ENCODE assay signal across 21 cellular contexts in genomic region chr22:20852076-20852475, GRCh38. TPM values are rescaled to one million over a fixed set of nuclear protein-coding genes. Genes with fewer than 3 reads are reported as not detected.
DNase-seq lines count a peak whose midpoint lies in the region; ATAC-seq, FAIRE-seq and TF ChIP-seq lines count a peak whose summit lies in the region.
"Had no signal": no experiment of that assay in that cellular context is flagged by ENCODE, and none has a peak within 500 bp of the region (broad histone marks: within the 10 kb centered on the region; RNA-seq: fewer than 3 reads in every experiment).

No MANE protein-coding gene starts in this region.

- no peak overlapping the region for H4K8ac ChIP-seq in neuronal stem cell (ENCODE audit: low read depth, low read length)

- no peak for TF ChIP-seq EP300 in HepG2 (IDR thresholded peaks at IDR 0.05; ENCODE audit: low read depth in 2 of 2, low read length in 2 of 2)
- no peak for TF ChIP-seq EP300 in HepG2 (CRISPR knock-in tag; IDR thresholded peaks at IDR 0.05; ENCODE audit: borderline replicate concordance)

- no peak overlapping the region for H3K23ac ChIP-seq in neuronal stem cell (ENCODE audit: low read depth, low read length, poor library complexity)

- H2BK120ac ChIP-seq in neuronal stem cell (ENCODE audit: low read depth, low read length) = no peak overlapping the region

- CTCF ChIA-PET in CD8-positive, alpha-beta T cell (lab: Charles Lee) = no interaction called here
- CTCF ChIA-PET in HepG2 (lab: Yijun Ruan, JAX; ENCODE audit: low intra/inter-chr PET ratio, low total read pairs) = no interaction called here

- no peak overlapping the region for H4K91ac ChIP-seq in neuronal stem cell (ENCODE audit: low read depth, low read length, poor library complexity)

- H3K36me3 ChIP-seq in BLaER1 = no peaks in the 10 kb centered on the region
- no peaks in the 10 kb centered on the region for H3K36me3 ChIP-seq in CD8-positive, alpha-beta T cell (ENCODE audit: insufficient read depth, low read length)
- H3K36me3 ChIP-seq in HepG2 (replicated peaks in 1 of 2; ENCODE audit: control insufficient read depth in 1 of 2, insufficient read depth in 2 of 2, low read length in 2 of 2) = no peaks in the 10 kb centered on the region
- H3K36me3 ChIP-seq in neuronal stem cell (replicated peaks in 1 of 2; ENCODE audit: control insufficient read depth in 2 of 2, insufficient read depth in 2 of 2, low read length in 2 of 2) = no peaks in the 10 kb centered on the region
- no peaks in the 10 kb centered on the region for H3K36me3 ChIP-seq in tibial artery
- H3K36me3 ChIP-seq: esophagus muscularis mucosa, lower lobe of right lung had no signal

- FAIRE-seq in HepG2 (lab: Jason Lieb, UNC) = no peak
- FAIRE-seq: astrocyte, H1 had no signal

- H3K4me2 ChIP-seq in BLaER1 = peak overlapping the region; percentile 51
- H3K4me2 ChIP-seq in HepG2 (ENCODE audit: low read depth, low read length) = no peak overlapping the region
- no peak overlapping the region for H3K4me2 ChIP-seq in neuronal stem cell (ENCODE audit: insufficient read depth, low read length, poor library complexity, severe bottlenecking)

- H3K4me1 Mint-ChIP-seq in CD8-positive, alpha-beta T cell (ENCODE audit: low read depth) = peaks cover 58% of the 10 kb centered on the region

- H3K36me3 Mint-ChIP-seq in CD8-positive, alpha-beta T cell = peaks cover 8% of the 10 kb centered on the region
- H3K36me3 Mint-ChIP-seq: activated naive CD4-positive, alpha-beta T cell treated with anti-CD3 and anti-CD28 coated beads, Interleukin-2, amount 50 U/mL, for 72 hours had no signal

- H3K27me3 Mint-ChIP-seq in CD8-positive, alpha-beta T cell (ENCODE audit: low read depth) = no peaks in the 10 kb centered on the region

- H3K27ac Mint-ChIP-seq in CD8-positive, alpha-beta T cell = peak overlapping the region; percentile 37
- H3K27ac Mint-ChIP-seq: activated naive CD4-positive, alpha-beta T cell treated with anti-CD3 and anti-CD28 coated beads, Interleukin-2, amount 50 U/mL, for 72 hours had no signal

- 82% methylated on average over 4 of the region's 4 CpGs for WGBS in HepG2 (ENCODE audit: low lambda C conversion rate)
- no CpG with 5 or more reads among the region's 4 CpGs for WGBS in neuronal stem cell (ENCODE audit: extremely low coverage in 2 of 2, insufficient read length in 2 of 2, insufficient replicate concordance in 1 of 2), 2 donors

- intact Hi-C loops in CD8-positive, alpha-beta T cell (cut with DNase I, micrococcal nuclease) = loop anchor here in 1 of 2 experiments (2.0 kb wide), 1 partner anchor 21 kb away; no protein-coding TSS in a partner anchor
- intact Hi-C loops in HepG2 (cut with micrococcal nuclease; ENCODE audit: unreplicated experiment) = no loop called here
- intact Hi-C loops in tibial artery (cut with DNase I; ENCODE audit: low total_unique reads) = no loop called here

- no peak overlapping the region for H3K18ac ChIP-seq in neuronal stem cell (ENCODE audit: low read length)

- H2AFZ ChIP-seq in HepG2 (ENCODE audit: low read length) (no peak overlapping the region), neuronal stem cell (ENCODE audit: low read length) (no peak overlapping the region)

- H2BK15ac ChIP-seq in neuronal stem cell (ENCODE audit: low read length) = no peak overlapping the region

- in situ Hi-C loops in HepG2 (cut with HindIII; ENCODE audit: extremely low pct_ligation_motif_present, low pct_unique_long_range_greater_than_20kb) = loop anchor here (10.0 kb wide), 1 partner anchor 57 kb away; no protein-coding TSS in a partner anchor

- no TSS peak for BruUV-seq in HepG2 (replicated peaks; lab: Mats Ljungman, UMichigan)

- H3K9me3 Mint-ChIP-seq in CD8-positive, alpha-beta T cell = no peaks in the 10 kb centered on the region
- H3K9me3 Mint-ChIP-seq: activated naive CD4-positive, alpha-beta T cell treated with anti-CD3 and anti-CD28 coated beads, Interleukin-2, amount 50 U/mL, for 72 hours had no signal

- no peak for TF ChIP-seq RAD21 in HepG2 (CRISPR knock-in tag; IDR thresholded peaks at IDR 0.05)

- H3K4me3 Mint-ChIP-seq in CD8-positive, alpha-beta T cell = no peak overlapping the region

- no peak for ATAC-seq in CD8-positive, alpha-beta T cell
- ATAC-seq in HepG2 (peak; percentile 47; the same call in 1 of the 3 replicates), HG03439 (IDR thresholded peaks at IDR 0.05; ENCODE audit: unreplicated experiment) (no peak)
- ATAC-seq: activated naive CD4-positive, alpha-beta T cell treated with anti-CD3 and anti-CD28 coated beads, Interleukin-2, amount 50 U/mL, for 72 hours; lower lobe of right lung; psoas muscle had no signal

- H2BK5ac ChIP-seq in neuronal stem cell (ENCODE audit: low read length) = no peak overlapping the region

- H3K9ac ChIP-seq in BLaER1 = peak overlapping the region; percentile 25; the same call in 1 of the 2 replicates
- H3K9ac ChIP-seq in HepG2 (ENCODE audit: insufficient read depth, low read depth, low read length) = no peak overlapping the region
- H3K9ac ChIP-seq in neuronal stem cell (ENCODE audit: low read depth, low read length, poor library complexity) = no peak overlapping the region

- H2BK12ac ChIP-seq in neuronal stem cell (ENCODE audit: low read length) = no peak overlapping the region

- H2AK5ac ChIP-seq in neuronal stem cell (ENCODE audit: low read depth, low read length) = no peak overlapping the region

- H3K9me3 ChIP-seq in BLaER1 (no peaks in the 10 kb centered on the region), HepG2 (ENCODE audit: low read length) (no peaks in the 10 kb centered on the region), neuronal stem cell (replicated peaks in 1 of 2; ENCODE audit: control insufficient read depth in 2 of 2, insufficient read depth in 1 of 2, low read depth in 1 of 2, low read length in 2 of 2) (no peaks in the 10 kb centered on the region), tibial artery (no peaks in the 10 kb centered on the region)
- no peaks in the 10 kb centered on the region for H3K9me3 ChIP-seq in CD8-positive, alpha-beta T cell (ENCODE audit: low read length)
- H3K9me3 ChIP-seq: esophagus muscularis mucosa, lower lobe of right lung, psoas muscle had no signal

- no peak for TF ChIP-seq POLR2A in HepG2 (IDR thresholded peaks at IDR 0.05; ENCODE audit: insufficient read depth in 1 of 2, low read depth in 2 of 2, low read length in 2 of 2)

- H3K79me2 ChIP-seq in HepG2 (ENCODE audit: insufficient read depth, low read length) = peaks cover 81% of the 10 kb centered on the region

- H3K27ac ChIP-seq in BLaER1 (no peak overlapping the region), HepG2 (ENCODE audit: extremely low read length, insufficient read depth, low read length) (no peak overlapping the region), neuronal stem cell (replicated peaks; ENCODE audit: low read length) (no peak overlapping the region), tibial artery (no peak overlapping the region)
- no peak overlapping the region for H3K27ac ChIP-seq in CD8-positive, alpha-beta T cell (ENCODE audit: low read depth, low read length)
- H3K27ac ChIP-seq: esophagus muscularis mucosa, HL-60, lower lobe of right lung, psoas muscle had no signal

- POLR2A ChIA-PET in CD8-positive, alpha-beta T cell (lab: Charles Lee) = no interaction called here
- POLR2A ChIA-PET in HepG2 (lab: Yijun Ruan, JAX) = interaction anchor here (0.8 to 1.1 kb wide), 2 partner anchors 16 to 68 kb away, joined by 3 read pairs; no protein-coding TSS in a partner anchor

- DNase-seq in CD8-positive, alpha-beta T cell = no peak
- DNase-seq in NCI-H460 (ENCODE audit: extremely low read depth, low read depth) (peak; percentile 18), HepG2 (ENCODE audit: low spot score) (no peak), neuronal stem cell (ENCODE audit: low spot score) (no peak), tibial artery (no peak)
- DNase-seq: activated CD4-positive, alpha-beta T cell treated with anti-CD3 and anti-CD28 coated beads for 4 hours; cerebellar nuclear complex; DMS79 treated with DMSO at 0.1 percent for 48 hours; effector CD8-positive, alpha-beta T cell; lower lobe of right lung; NCI-H1436 treated with DMSO at 0.1 percent for 48 hours; psoas muscle; SIG-M5; T-helper 1 cell had no signal

- no peak overlapping the region for H3K4ac ChIP-seq in neuronal stem cell (ENCODE audit: low read length)

- no peak for TF ChIP-seq CTCF in CD8-positive, alpha-beta T cell (IDR thresholded peaks at IDR 0.05)
- TF ChIP-seq CTCF in HepG2 (CRISPR knock-in tag; IDR thresholded peaks at IDR 0.05) (peak; percentile 30; the same call in 1 of the 2 replicates), tibial artery (IDR thresholded peaks at IDR 0.05) (no peak)

- no peak overlapping the region for H3K4me3 ChIP-seq in BLaER1
- H3K4me3 ChIP-seq in CD8-positive, alpha-beta T cell (ENCODE audit: low read depth, low read length) = no peak overlapping the region
- H3K4me3 ChIP-seq in HepG2 (replicated peaks in 1 of 3; ENCODE audit: insufficient read depth in 1 of 3, low read depth in 2 of 3, low read length in 3 of 3) = no peak overlapping the region
- H3K4me3 ChIP-seq in neuronal stem cell (ENCODE audit: low read length in 2 of 2) = no peak overlapping the region
- no peak overlapping the region for H3K4me3 ChIP-seq in tibial artery
- H3K4me3 ChIP-seq: esophagus muscularis mucosa, lower lobe of right lung, psoas muscle had no signal

- H3K14ac ChIP-seq in neuronal stem cell (ENCODE audit: low read length) = no peak overlapping the region

- H3K79me1 ChIP-seq in neuronal stem cell (ENCODE audit: low read depth, low read length) = no peaks in the 10 kb centered on the region

- H4K20me1 ChIP-seq in BLaER1 (peaks cover 98% of the 10 kb centered on the region), HepG2 (ENCODE audit: insufficient read depth, low read length) (peaks cover 10% of the 10 kb centered on the region; the same call in 1 of the 2 replicates)

- peaks cover 51% of the 10 kb centered on the region for H3K4me1 ChIP-seq in BLaER1
- H3K4me1 ChIP-seq in CD8-positive, alpha-beta T cell (ENCODE audit: insufficient read depth, low read length) = peaks cover 24% of the 10 kb centered on the region
- H3K4me1 ChIP-seq in HepG2 (ENCODE audit: insufficient read depth, low read length) = peaks cover 42% of the 10 kb centered on the region
- H3K4me1 ChIP-seq in neuronal stem cell (ENCODE audit: control insufficient read depth in 2 of 2, insufficient read depth in 1 of 2, low read depth in 1 of 2, low read length in 2 of 2) = no peaks in the 10 kb centered on the region
- H3K4me1 ChIP-seq in tibial artery = peaks cover 0 to 15% (median 10%) of the 10 kb centered on the region in 4 donors

- H3K27me3 ChIP-seq in BLaER1 = no peaks in the 10 kb centered on the region
- H3K27me3 ChIP-seq in CD8-positive, alpha-beta T cell (ENCODE audit: insufficient read depth, low read length) = no peaks in the 10 kb centered on the region
- H3K27me3 ChIP-seq in HepG2 (ENCODE audit: control insufficient read depth in 1 of 2, insufficient read depth in 2 of 2, low read length in 2 of 2) = no peaks in the 10 kb centered on the region
- H3K27me3 ChIP-seq in neuronal stem cell (ENCODE audit: control insufficient read depth in 3 of 3, insufficient read depth in 3 of 3, low read depth in 1 of 3, low read length in 3 of 3) = no peaks in the 10 kb centered on the region
- no peaks in the 10 kb centered on the region for H3K27me3 ChIP-seq in tibial artery
- H3K27me3 ChIP-seq: esophagus muscularis mucosa had no signal

RNA-seq across cellular contexts. Expression of gene PI4KA, which starts 6.5 kb away (rescaled TPM):
- total RNA-seq in CD8-positive, alpha-beta T cell = 100 to 1,000 TPM; 154 to 155 TPM
- 17.3 and 24.6 TPM in 2 replicates for total RNA-seq in NCI-H460 (2014; rRNA removed; shearing (Covaris generic))
- polyA plus RNA-seq in NCI-H460 (2014; cell fraction: nucleus; rRNA removed) = 46.2 and 51.7 TPM in 2 replicates
- 27.4 and 27.8 TPM in 2 replicates for total RNA-seq in HepG2 (2016; rRNA removed; fragmentation: Illumina TruSeq; extraction: Trizol)
- 10.0 and 12.0 TPM in 2 replicates for total RNA-seq in HepG2 (2016; cell fraction: cytosol; rRNA removed; fragmentation: Illumina TruSeq; extraction: Trizol; ENCODE audit: low read depth)
- total RNA-seq in HepG2 (2016; cell fraction: insoluble cytoplasmic fraction; rRNA removed; fragmentation: Illumina TruSeq; extraction: Trizol) = 25.7 and 26.8 TPM in 2 replicates
- 16.3 TPM in 2 replicates for total RNA-seq in HepG2 (2016; cell fraction: membrane; rRNA removed; fragmentation: Illumina TruSeq; extraction: Trizol)
- 33.2 and 34.5 TPM in 2 replicates for total RNA-seq in HepG2 (2016; cell fraction: nucleus; rRNA removed; fragmentation: Illumina TruSeq; extraction: Trizol)
- 56.4 and 61.1 TPM in 2 replicates for polyA plus RNA-seq in HepG2 (2011; rRNA removed)
- polyA plus RNA-seq in HepG2 (2011; cell fraction: cytosol; rRNA removed) = 24.2 and 30.0 TPM in 2 replicates
- 194 and 229 TPM in 2 replicates for polyA plus RNA-seq in HepG2 (2011; cell fraction: nucleus; rRNA removed)
- 38.2 and 50.8 TPM in 2 replicates for polyA plus RNA-seq in HepG2 (2012)
- 7.1 and 8.3 TPM in 2 replicates for polyA plus RNA-seq in HepG2 (2016; cell fraction: cytosol; fragmentation: Illumina TruSeq; extraction: Trizol; ENCODE audit: low read depth)
- polyA plus RNA-seq in HepG2 (2016; cell fraction: insoluble cytoplasmic fraction; fragmentation: Illumina TruSeq; extraction: Trizol; ENCODE audit: low read depth) = 27.0 and 33.9 TPM in 2 replicates
- 9.8 and 13.2 TPM in 2 replicates for polyA plus RNA-seq in HepG2 (2016; cell fraction: membrane; fragmentation: Illumina TruSeq; extraction: Trizol; ENCODE audit: low read depth)
- 87.2 and 87.7 TPM in 2 replicates for polyA plus RNA-seq in HepG2 (2016; cell fraction: nucleus; fragmentation: Illumina TruSeq; extraction: Trizol; ENCODE audit: insufficient read depth, low read depth)
- polyA minus RNA-seq in HepG2 (2011; rRNA and poly(A)+ RNA removed; ENCODE audit: low replicate concordance) = 54.2 and 76.0 TPM in 2 replicates
- 26.8 and 30.9 TPM in 2 replicates for polyA minus RNA-seq in HepG2 (2011; cell fraction: cytosol; rRNA and poly(A)+ RNA removed)
- polyA minus RNA-seq in HepG2 (2011; cell fraction: nucleus; rRNA and poly(A)+ RNA removed) = 64.2 and 73.0 TPM in 2 replicates
- polyA plus RNA-seq in neuronal stem cell (2013, experiment 1 of 2) = 20.2 TPM
- 20.8 TPM for polyA plus RNA-seq in neuronal stem cell (2013, experiment 2 of 2)

RNA-seq across cellular contexts. Expression of gene SNAP29, which starts 6.7 kb away (rescaled TPM):
- total RNA-seq in CD8-positive, alpha-beta T cell = 10 to 100 TPM; 16.5 to 17.1 TPM
- 9.0 and 11.2 TPM in 2 replicates for total RNA-seq in NCI-H460 (2014; rRNA removed; shearing (Covaris generic))
- 2.8 and 4.7 TPM in 2 replicates for polyA plus RNA-seq in NCI-H460 (2014; cell fraction: nucleus; rRNA removed)
- 12.3 and 15.2 TPM in 2 replicates for total RNA-seq in HepG2 (2016; rRNA removed; fragmentation: Illumina TruSeq; extraction: Trizol)
- 4.6 and 7.7 TPM in 2 replicates for total RNA-seq in HepG2 (2016; cell fraction: cytosol; rRNA removed; fragmentation: Illumina TruSeq; extraction: Trizol; ENCODE audit: low read depth)
- total RNA-seq in HepG2 (2016; cell fraction: insoluble cytoplasmic fraction; rRNA removed; fragmentation: Illumina TruSeq; extraction: Trizol) = 13.5 and 15.2 TPM in 2 replicates
- 8.6 and 11.2 TPM in 2 replicates for total RNA-seq in HepG2 (2016; cell fraction: membrane; rRNA removed; fragmentation: Illumina TruSeq; extraction: Trizol)
- total RNA-seq in HepG2 (2016; cell fraction: nucleus; rRNA removed; fragmentation: Illumina TruSeq; extraction: Trizol) = 6.6 and 9.4 TPM in 2 replicates
- 25.2 and 30.7 TPM in 2 replicates for polyA plus RNA-seq in HepG2 (2011; rRNA removed)
- 17.1 and 22.8 TPM in 2 replicates for polyA plus RNA-seq in HepG2 (2011; cell fraction: cytosol; rRNA removed)
- 8.5 and 9.6 TPM in 2 replicates for polyA plus RNA-seq in HepG2 (2011; cell fraction: nucleus; rRNA removed)
- polyA plus RNA-seq in HepG2 (2012) = 16.3 and 21.2 TPM in 2 replicates
- polyA plus RNA-seq in HepG2 (2016; cell fraction: cytosol; fragmentation: Illumina TruSeq; extraction: Trizol; ENCODE audit: low read depth) = 16.6 and 21.2 TPM in 2 replicates
- polyA plus RNA-seq in HepG2 (2016; cell fraction: insoluble cytoplasmic fraction; fragmentation: Illumina TruSeq; extraction: Trizol; ENCODE audit: low read depth) = 37.2 TPM in 2 replicates
- polyA plus RNA-seq in HepG2 (2016; cell fraction: membrane; fragmentation: Illumina TruSeq; extraction: Trizol; ENCODE audit: low read depth) = 20.2 and 24.4 TPM in 2 replicates
- polyA plus RNA-seq in HepG2 (2016; cell fraction: nucleus; fragmentation: Illumina TruSeq; extraction: Trizol; ENCODE audit: insufficient read depth, low read depth) = 13.4 and 20.8 TPM in 2 replicates
- polyA minus RNA-seq in HepG2 (2011; rRNA and poly(A)+ RNA removed; ENCODE audit: low replicate concordance) = 7.0 and 12.3 TPM in 2 replicates
- polyA minus RNA-seq in HepG2 (2011; cell fraction: cytosol; rRNA and poly(A)+ RNA removed) = 5.0 and 7.2 TPM in 2 replicates
- polyA minus RNA-seq in HepG2 (2011; cell fraction: nucleus; rRNA and poly(A)+ RNA removed) = 5.5 and 8.0 TPM in 2 replicates
- polyA plus RNA-seq in neuronal stem cell (2013, experiment 1 of 2) = 25.2 TPM
- 23.6 TPM for polyA plus RNA-seq in neuronal stem cell (2013, experiment 2 of 2)
